Comparison of ENCODE assay signal across 8 cellular contexts in the genomic region with DNA sequence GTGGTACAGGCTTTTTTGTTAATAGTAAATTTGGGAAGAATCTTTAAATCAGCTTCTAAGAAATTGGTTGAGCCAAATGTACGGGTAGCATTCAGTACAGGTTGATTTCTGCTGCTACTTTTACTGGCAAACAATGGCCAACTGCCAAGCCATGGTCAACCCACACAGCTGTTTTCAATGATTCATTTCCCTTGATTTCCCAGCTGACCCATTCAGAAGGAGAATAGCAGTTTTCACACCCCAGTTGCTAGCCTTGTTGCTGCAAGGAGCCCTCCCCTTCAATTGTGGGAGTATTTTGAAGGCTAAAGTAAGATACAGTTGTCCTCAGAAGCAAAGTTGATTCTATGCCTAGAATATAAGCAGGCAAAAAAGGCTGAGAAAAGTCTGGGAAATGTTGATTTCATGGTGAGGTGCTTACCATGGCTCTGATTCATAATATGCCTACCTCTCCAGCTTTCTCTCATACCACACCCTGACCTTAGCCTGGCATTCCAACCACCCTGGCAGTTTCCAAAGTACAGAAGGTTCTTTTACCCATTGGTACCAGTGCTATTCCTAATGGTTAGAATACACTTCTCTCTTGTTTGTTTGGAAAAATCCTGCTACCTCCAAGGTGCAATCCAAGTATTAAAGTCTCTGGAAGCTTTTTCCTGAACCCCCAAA.
DNase-seq lines count a peak whose midpoint lies in the region; FAIRE-seq and TF ChIP-seq lines count a peak whose summit lies in the region.

No MANE protein-coding gene starts in this region.

- H3K79me2 ChIP-seq in parathyroid adenoma: no peaks in the 10 kb centered on the region

- H3K4me1 ChIP-seq in parathyroid adenoma: no peaks in the 10 kb centered on the region

- H3K9me3 ChIP-seq in parathyroid adenoma (ENCODE audit: control insufficient read depth, low read length): no peaks in the 10 kb centered on the region

- H3K36me3 ChIP-seq in parathyroid adenoma (ENCODE audit: control insufficient read depth, insufficient read depth, low read length): no peaks in the 10 kb centered on the region

- no peak overlapping the region for H3K4me2 ChIP-seq in parathyroid adenoma (ENCODE audit: low read length)

- H3K4me3 ChIP-seq in fibroblast of mammary gland (ENCODE audit: control insufficient read depth, low read depth, low read length) (no peak overlapping the region), parathyroid adenoma (ENCODE audit: low read depth, low read length) (no peak overlapping the region)

- H2AFZ ChIP-seq in parathyroid adenoma: no peak overlapping the region

- DNase-seq in NCI-H2107 treated with DMSO at 0.1 percent for 48 hours (lab: John Stamatoyannopoulos, UW; ENCODE audit: unreplicated experiment) (peak; percentile 1), NCI-H2107 (lab: John Stamatoyannopoulos, UW) (no peak), fibroblast of mammary gland (ENCODE audit: low read depth) (peak; percentile 98), GM19240 (ENCODE audit: insufficient read length, low spot score) (no peak), UCSD-AML1 (lab: John Stamatoyannopoulos, UW; ENCODE audit: unreplicated experiment) (no peak), D721Med (ENCODE audit: insufficient read length, low spot score) (no peak)

- peak overlapping the region; percentile 30 for H3K27ac ChIP-seq in parathyroid adenoma

- TF ChIP-seq CTCF in fibroblast of mammary gland (conservative IDR thresholded peaks at IDR 0.05; ENCODE audit: control insufficient read depth, insufficient read depth, low read depth, low read length) (no peak), parathyroid adenoma (IDR thresholded peaks at IDR 0.05) (no peak), D721Med (IDR thresholded peaks at IDR 0.05; ENCODE audit: insufficient read depth, missing control alignments) (no peak)

- no peak overlapping the region for H3K9ac ChIP-seq in parathyroid adenoma

- no peaks in the 10 kb centered on the region for H3K27me3 ChIP-seq in parathyroid adenoma (ENCODE audit: control insufficient read depth, insufficient read depth, low read length)

- no peak for FAIRE-seq in D721Med (lab: Jason Lieb, UNC)

TF ChIP-seq in PFSK-1, 5 proteins besides CTCF, POLR2A, EP300 and RAD21:
- TF ChIP-seq SIN3A (IDR thresholded peaks at IDR 0.05; ENCODE audit: borderline replicate concordance, insufficient read depth, low read length): peak; percentile 69; the same call in 1 of the 2 replicates
- no peak for TF ChIP-seq TAF1 (IDR thresholded peaks at IDR 0.05; ENCODE audit: borderline replicate concordance, insufficient read depth, low read length)
- peak in 1 of 2 experiments; percentile 67; a peak in 2 of 4 replicates for TF ChIP-seq REST (IDR thresholded peaks at IDR 0.05; ENCODE audit: insufficient read depth in 1 of 2, low read depth in 2 of 2, low read length in 2 of 2)
- peak; percentile 50; the same call in 1 of the 2 replicates for TF ChIP-seq POLR2AphosphoS5 (IDR thresholded peaks at IDR 0.05; ENCODE audit: low read depth, low read length)

Comparison
In these comparisons a context has a peak if more than half of its experiments do, and no peak if none do; other contexts are left out.
1. DNase-seq: peak in NCI-H2107 treated with DMSO at 0.1 percent for 48 hours (single experiment) and fibroblast of mammary gland (single experiment); none in NCI-H2107 (single experiment), GM19240 (single experiment), UCSD-AML1 (single experiment) and D721Med (single experiment).